ENCODE assay signal across 19 cellular contexts in the genomic region with DNA sequence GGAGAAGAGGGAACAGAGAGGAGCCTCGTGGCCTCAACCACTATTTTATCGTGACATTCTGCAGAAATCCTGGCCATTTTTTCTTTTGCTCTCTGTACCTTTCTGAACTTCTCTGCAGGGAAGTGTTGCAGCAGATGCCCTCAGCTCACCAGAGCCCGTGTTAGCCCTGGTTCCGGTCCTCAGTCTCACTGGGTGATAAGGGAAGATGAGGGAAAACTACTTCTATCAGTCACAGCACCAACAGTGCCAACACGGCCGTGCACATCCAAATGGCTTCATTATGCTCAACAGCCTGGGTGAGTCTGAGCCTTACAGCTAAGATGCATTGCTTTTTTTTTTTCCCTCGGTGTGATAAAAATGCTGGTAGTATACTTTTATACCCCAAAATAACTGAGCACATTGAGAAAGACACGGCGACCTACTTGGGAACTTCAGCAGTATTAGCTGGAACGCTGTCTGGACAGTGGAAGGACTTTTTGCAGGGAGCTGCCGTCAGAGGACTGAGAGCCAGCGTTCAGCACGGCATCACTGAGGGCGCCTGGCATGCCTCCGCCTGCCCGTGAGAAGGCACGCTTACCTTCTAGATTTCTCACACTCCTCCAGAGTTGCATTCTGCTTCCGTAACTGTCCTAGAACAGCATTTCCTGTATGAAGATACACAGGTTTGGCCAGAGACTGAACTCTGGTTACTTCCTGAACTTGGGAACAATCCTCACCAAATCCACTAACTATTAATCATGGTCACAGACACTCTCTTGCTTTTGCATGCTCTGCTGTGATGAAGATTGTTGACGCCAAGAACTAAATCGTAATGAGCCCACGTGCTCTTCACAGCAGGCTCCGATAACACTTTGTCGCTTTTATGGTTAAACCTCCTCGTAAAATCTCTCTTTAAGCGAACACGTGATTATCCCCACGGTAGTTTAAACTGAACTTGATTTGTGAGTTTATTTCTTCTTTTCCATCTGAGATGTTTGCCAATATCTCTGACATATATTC.
DNase-seq lines count a peak whose midpoint lies in the region; ATAC-seq, FAIRE-seq and TF ChIP-seq lines count a peak whose summit lies in the region.
"Had no signal": no experiment of that assay in that cellular context is flagged by ENCODE, and none has a peak within 500 bp of the region (broad histone marks: within the 10 kb centered on the region; RNA-seq: fewer than 3 reads in every experiment).

No MANE protein-coding gene starts in this region.

- intact Hi-C loops in kidney (cut with DNase I) = no loop called here

- no peaks in the 10 kb centered on the region for H3K36me3 ChIP-seq in kidney (ENCODE audit: control insufficient read depth in 1 of 2, insufficient read depth in 2 of 2, low read length in 2 of 2)
- H3K36me3 ChIP-seq: SJCRH30 had no signal

- no peak overlapping the region for H3K27ac ChIP-seq in kidney (ENCODE audit: low read depth in 2 of 2, low read length in 2 of 2)
- H3K27ac ChIP-seq: SJCRH30 had no signal

- peaks cover 38% of the 10 kb centered on the region for H3K4me1 Mint-ChIP-seq in nephron progenitor cell

- H3K36me3 Mint-ChIP-seq in nephron progenitor cell (ENCODE audit: low read depth) = peaks cover 52% of the 10 kb centered on the region

- in situ Hi-C loops in G401 (cut with HindIII; ENCODE audit: low sequenced_read_pairs) = no loop called here

- TF ChIP-seq CTCF in kidney (IDR thresholded peaks at IDR 0.05; ENCODE audit: borderline replicate concordance, extremely low read depth, insufficient read depth) (no peak), nephron progenitor cell (IDR thresholded peaks at IDR 0.05) (no peak)

- ATAC-seq in GM21825 (IDR thresholded peaks at IDR 0.05; ENCODE audit: unreplicated experiment) = no peak

- H3K9me3 ChIP-seq in kidney (ENCODE audit: control insufficient read depth in 1 of 2, low read length in 2 of 2) = no peaks in the 10 kb centered on the region

- H3K4me1 ChIP-seq in kidney (ENCODE audit: control insufficient read depth in 1 of 2, insufficient read depth in 1 of 2, low read depth in 1 of 2, low read length in 2 of 2) = no peaks in the 10 kb centered on the region
- H3K4me1 ChIP-seq: SJCRH30 had no signal

- peaks cover 4% of the 10 kb centered on the region for H3K27me3 Mint-ChIP-seq in nephron progenitor cell (ENCODE audit: low read depth, poor library complexity)

- FAIRE-seq in kidney (lab: Jason Lieb, UNC) = no peak

- peak; percentile 75 for DNase-seq in G401 (ENCODE audit: low spot score)
- peak; percentile 35 for DNase-seq in HT-29 (ENCODE audit: low spot score)
- no peak for DNase-seq in kidney
- no peak for DNase-seq in nephron progenitor cell
- DNase-seq in SW 1271 (lab: John Stamatoyannopoulos, UW) = no peak
- no peak for DNase-seq in UCSD-AML1 (lab: John Stamatoyannopoulos, UW; ENCODE audit: unreplicated experiment)
- no peak for DNase-seq in SHP77 treated with DMSO at 0.1 percent for 48 hours (lab: John Stamatoyannopoulos, UW)
- DNase-seq: ACHN; AML-193; Caco-2; DMS53; NCI-H1092; NCI-H345; NCI-H526 treated with DMSO at 0.1 percent for 48 hours; NK-92 treated with Interleukin-12 subunit alpha and Interleukin-12 subunit beta, amount 100 ng/mL, for 24 hours; OCI-M1; RPMI8226; SJCRH30 had no signal

- no peak overlapping the region for H3K4me3 Mint-ChIP-seq in nephron progenitor cell

- H3K27ac Mint-ChIP-seq in nephron progenitor cell = peak overlapping the region; percentile 70

- H3K9ac ChIP-seq in kidney (ENCODE audit: low read length in 2 of 2) = no peak overlapping the region

- H3K9me3 Mint-ChIP-seq in nephron progenitor cell = peaks cover 32% of the 10 kb centered on the region

- H3K4me3 ChIP-seq in kidney (ENCODE audit: low read length in 2 of 2) = peak overlapping the region; percentile 4 to 6
- H3K4me3 ChIP-seq: SJCRH30 had no signal

Comparison
In these comparisons a context has a peak if more than half of its experiments do, and no peak if none do; other contexts are left out.
1. DNase-seq: peak in G401 (single experiment) and HT-29 (single experiment); none in kidney (single experiment), nephron progenitor cell (single experiment), SW 1271 (0 of 2), UCSD-AML1 (single experiment) and SHP77 treated with DMSO at 0.1 percent for 48 hours (single experiment).